Comparison of ENCODE assay signal across 15 cellular contexts in the genomic region with DNA sequence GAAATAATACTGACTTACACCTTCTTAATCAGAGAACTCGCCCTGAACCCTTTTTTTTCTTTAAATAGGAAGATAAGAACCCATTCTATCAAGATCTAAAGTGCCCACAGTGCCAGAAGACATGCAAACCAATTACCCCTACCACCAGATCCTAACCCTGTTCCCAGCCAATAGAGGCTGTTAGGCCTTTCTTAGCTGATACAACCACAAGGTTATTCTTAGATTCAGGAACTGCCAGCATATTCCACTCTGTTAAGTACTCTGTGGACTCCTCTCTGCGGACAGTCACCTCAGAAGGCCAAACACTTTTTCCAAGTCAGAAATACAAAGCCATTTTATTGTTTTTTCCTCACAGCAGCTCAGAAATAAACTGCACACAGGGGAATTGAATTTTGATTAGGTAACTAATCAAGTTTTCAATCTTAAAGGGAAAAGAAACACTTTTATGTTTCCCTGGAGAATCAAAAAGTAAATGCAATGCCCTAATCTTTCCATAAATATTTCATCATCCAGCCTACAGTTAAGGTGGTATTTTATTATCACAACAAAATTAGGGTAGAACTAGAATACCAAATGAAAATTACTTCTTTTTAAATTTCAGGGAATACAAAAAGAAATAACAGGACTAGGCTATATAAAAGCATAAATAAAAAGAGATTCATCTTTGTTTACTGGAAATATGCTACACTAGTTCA.
DNase-seq lines count a peak whose midpoint lies in the region; ATAC-seq and TF ChIP-seq lines count a peak whose summit lies in the region.
"Had no signal": no experiment of that assay in that cellular context is flagged by ENCODE, and none has a peak within 500 bp of the region (broad histone marks: within the 10 kb centered on the region; RNA-seq: fewer than 3 reads in every experiment).

No MANE protein-coding gene starts in this region.

- DNase-seq in KBM-7 (peak; percentile 86), SK-N-MC (ENCODE audit: low read depth, low spot score) (no peak), heart left ventricle (no peak), gastrocnemius medialis (no peak), NCI-H1105 (lab: John Stamatoyannopoulos, UW) (no peak)
- DNase-seq in stimulated activated CD4-positive, alpha-beta T cell treated with anti-CD3 and anti-CD28 coated beads, Interleukin-15, amount 100 ng/mL, for 24 hours = no peak
- DNase-seq: activated CD4-positive, alpha-beta T cell treated with anti-CD3 and anti-CD28 coated beads for 1 hour; activated CD8-positive, alpha-beta memory T cell treated with anti-CD3 and anti-CD28 coated beads, Interleukin-2, amount 50 U/mL, for 4 hours; activated naive CD4-positive, alpha-beta T cell treated with anti-CD3 and anti-CD28 coated beads, Interleukin-2, amount 50 U/mL, for 16 hours; C1 segment of cervical spinal cord; foreskin fibroblast; midbrain; MM.1S; NCI-H2107 had no signal

- no peak for TF ChIP-seq POLR2A in heart left ventricle (IDR thresholded peaks at IDR 0.05)
- TF ChIP-seq POLR2A in gastrocnemius medialis (IDR thresholded peaks at IDR 0.05) = no peak

- TF ChIP-seq CTCF in heart left ventricle (IDR thresholded peaks at IDR 0.05) = no peak
- no peak for TF ChIP-seq CTCF in gastrocnemius medialis (IDR thresholded peaks at IDR 0.05 in 4 of 5, conservative IDR thresholded peaks at IDR 0.05 in 1 of 5)

- ATAC-seq in heart left ventricle (peak; percentile 91 to 96 (median 94)), gastrocnemius medialis (peak; percentile 77 to 89), HG03025 (IDR thresholded peaks at IDR 0.05; ENCODE audit: low FRiP score, unreplicated experiment) (no peak)

- H3K36me3 ChIP-seq in SK-N-MC (ENCODE audit: insufficient read depth, low read length) (peaks cover 5% of the 10 kb centered on the region), heart left ventricle (peaks cover 0 to 24% (median 11%) of the 10 kb centered on the region in 9 donors), gastrocnemius medialis (no peaks in the 10 kb centered on the region)

- WGBS in heart left ventricle, 4 donors = 27 to 45% (median 38%) methylated on average over 2 of the region's 2 CpGs

- H3K9ac ChIP-seq in SK-N-MC (ENCODE audit: insufficient read length) = no peak overlapping the region

- in situ Hi-C loops in KBM-7 (cut with MboI; ENCODE audit: low pct_unique_long_range_greater_than_20kb, low sequenced_read_pairs) (no loop called here), gastrocnemius medialis (cut with MboI; ENCODE audit: low sequenced_read_pairs in 4 of 4) (no loop called here)

- no peak overlapping the region for H3K4me3 ChIP-seq in SK-N-MC
- H3K4me3 ChIP-seq in heart left ventricle = no peak overlapping the region
- H3K4me3 ChIP-seq in gastrocnemius medialis = no peak overlapping the region

- H3K27ac ChIP-seq in SK-N-MC (0 out of 2 replicates have a peak overlapping the region, but pooled peaks have one; percentile 40), heart left ventricle (peak overlapping the region; percentile 32 to 82 (median 74)), gastrocnemius medialis (peak overlapping the region; percentile 71 to 78 (median 76))

- H3K27me3 ChIP-seq in heart left ventricle (no peaks in the 10 kb centered on the region), gastrocnemius medialis (no peaks in the 10 kb centered on the region)

- intact Hi-C loops in heart left ventricle (cut with DNase I) (no loop called here), gastrocnemius medialis (cut with DNase I; ENCODE audit: low total_unique reads) (loop anchor here (5.0 kb wide), 1 partner anchor 113 kb away; a partner anchor contains a TSS)

- H3K4me1 ChIP-seq in heart left ventricle (peaks cover 0 to 25% (median 12%) of the 10 kb centered on the region in 12 donors), gastrocnemius medialis (peaks cover 16 to 31% of the 10 kb centered on the region in 2 donors)

- H3K9me3 ChIP-seq in SK-N-MC (ENCODE audit: low read depth, low read length) (no peaks in the 10 kb centered on the region), heart left ventricle (peaks cover 0 to 9% (median 0%) of the 10 kb centered on the region in 12 donors), gastrocnemius medialis (no peaks in the 10 kb centered on the region)
